In the genomic region with DNA sequence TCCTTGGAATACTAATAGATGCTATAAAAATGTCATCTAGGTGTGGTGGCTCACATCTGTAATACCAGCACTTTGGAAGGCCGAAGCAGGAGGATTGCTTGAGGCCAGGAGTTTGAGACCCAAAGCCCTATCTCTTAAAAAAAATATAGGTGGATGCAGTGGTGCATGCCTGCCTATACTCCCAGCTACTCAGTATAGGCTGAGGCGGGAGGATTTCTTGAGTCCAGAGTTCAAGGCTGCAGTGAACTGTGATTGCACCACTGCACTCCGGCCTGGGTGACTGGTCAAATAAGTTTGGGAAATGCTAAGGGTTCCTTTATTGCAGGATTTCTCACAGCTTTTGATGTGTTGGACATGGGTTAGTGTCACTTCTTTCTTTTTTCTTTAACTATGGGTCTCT, we compare ENCODE assay signal across 22 cellular contexts.
"Had no signal": no experiment of that assay in that cellular context is flagged by ENCODE, and none has a peak within 500 bp of the region (broad histone marks: within the 10 kb centered on the region; RNA-seq: fewer than 3 reads in every experiment).

No MANE protein-coding gene starts in this region.

- FAIRE-seq: HTR-8/SVneo had no signal

- H3K4me1 ChIP-seq: SJCRH30 had no signal

- H3K4me3 ChIP-seq: SJCRH30 had no signal

- DNase-seq: KBM-7, MV-4-11, NCI-H1048, NCI-H1105, NCI-H1417 treated with DMSO at 0.1 percent for 48 hours, NCI-H146, NCI-H1694 treated with DMSO at 0.1 percent for 48 hours, NCI-H2029, NCI-H2081 treated with DMSO at 0.1 percent for 48 hours, NCI-H2171, NCI-H226, NCI-H446, NCI-H510A, NCI-H524 treated with DMSO at 0.1 percent for 48 hours, NCI-H69, NCI-H774, PC-3, SHP77 treated with DMSO at 0.1 percent for 48 hours, SJCRH30, T-helper 1 cell had no signal

- H3K27me3 ChIP-seq: SJCRH30 had no signal

- H3K36me3 ChIP-seq: SJCRH30 had no signal

- H3K27ac ChIP-seq: RWPE1, SJCRH30 had no signal

- H3K9me3 ChIP-seq: SJCRH30 had no signal
